18 cellular contexts compared by ENCODE assay signal in genomic region chr6:44561062-44561591, GRCh38.
DNase-seq lines count a peak whose midpoint lies in the region; ATAC-seq and TF ChIP-seq lines count a peak whose summit lies in the region.
"Had no signal": no experiment of that assay in that cellular context is flagged by ENCODE, and none has a peak within 500 bp of the region (broad histone marks: within the 10 kb centered on the region; RNA-seq: fewer than 3 reads in every experiment).

No MANE protein-coding gene starts in this region.

- CTCF ChIA-PET in naive thymus-derived CD4-positive, alpha-beta T cell (lab: Charles Lee) = no interaction called here

- no peaks in the 10 kb centered on the region for H3K9me3 Mint-ChIP-seq in natural killer cell
- no peaks in the 10 kb centered on the region for H3K9me3 Mint-ChIP-seq in natural killer cell treated with Interleukin-12 subunit alpha and Interleukin-12 subunit beta and Interleukin-15 and Interleukin-18, amount 100 ng/mL, for 72 hours
- no peaks in the 10 kb centered on the region for H3K9me3 Mint-ChIP-seq in activated T-helper 2 cell treated with anti-CD3 and anti-CD28 coated beads, Interferon-gamma antibody, Interleukin-2, Interleukin-4, amounts not matched to agents 10 μg/mL and 5 μg/mL and 100 μg/mL, durations not matched to agents 14 hours and 24 hours and 36 hours
- H3K9me3 Mint-ChIP-seq in naive thymus-derived CD4-positive, alpha-beta T cell = no peaks in the 10 kb centered on the region
- H3K9me3 Mint-ChIP-seq: activated naive CD4-positive, alpha-beta T cell treated with anti-CD3 and anti-CD28 coated beads, Interleukin-2, amount 10 ng/mL, durations not matched to agents 7 days and 5 days had no signal

- intact Hi-C loops in natural killer cell (cut with micrococcal nuclease) (no loop called here), right lobe of liver (cut with DNase I) (no loop called here)
- intact Hi-C loops in activated T-helper 2 cell treated with anti-CD3 and anti-CD28 coated beads, Interferon-gamma antibody, Interleukin-2, Interleukin-4, amounts not matched to agents 10 μg/mL and 5 μg/mL and 100 μg/mL, durations not matched to agents 14 hours and 24 hours and 36 hours (cut with micrococcal nuclease) = no loop called here
- intact Hi-C loops in naive thymus-derived CD4-positive, alpha-beta T cell (cut with micrococcal nuclease) = no loop called here

- ATAC-seq in natural killer cell (no peak), HG03342 (IDR thresholded peaks at IDR 0.05; ENCODE audit: unreplicated experiment) (no peak), right lobe of liver (no peak)
- ATAC-seq in natural killer cell treated with Interleukin-12 subunit alpha and Interleukin-12 subunit beta and Interleukin-15 and Interleukin-18, amount 100 ng/mL, for 72 hours = no peak
- no peak for ATAC-seq in naive thymus-derived CD4-positive, alpha-beta T cell
- ATAC-seq: GM12878 had no signal

- no peak for DNase-seq in natural killer cell
- DNase-seq in natural killer cell treated with Interleukin-12 subunit alpha and Interleukin-12 subunit beta and Interleukin-15 and Interleukin-18, amount 100 ng/mL, for 72 hours (ENCODE audit: low spot score) = no peak
- no peak for DNase-seq in activated T-helper 2 cell treated with anti-CD3 and anti-CD28 coated beads, Interferon-gamma antibody, Interleukin-2, Interleukin-4, amounts not matched to agents 10 μg/mL and 5 μg/mL and 100 μg/mL, durations not matched to agents 14 hours and 24 hours and 36 hours (ENCODE audit: low spot score)
- DNase-seq in naive thymus-derived CD4-positive, alpha-beta T cell = peak in 1 of 9 donors; percentile 14
- DNase-seq in amniotic stem cell (lab: John Stamatoyannopoulos, UW) = no peak
- no peak for DNase-seq in DMS 273 treated with DMSO at 0.1 percent for 48 hours (lab: John Stamatoyannopoulos, UW)
- DNase-seq in right lobe of liver = no peak
- DNase-seq: activated CD4-positive, alpha-beta T cell treated with anti-CD3 and anti-CD28 coated beads, Interleukin-2, amount 50 U/mL, for 4 hours; activated naive CD4-positive, alpha-beta T cell treated with anti-CD3 and anti-CD28 coated beads, Interleukin-2, amount 10 ng/mL, durations not matched to agents 7 days and 5 days; DMS53; esophagus squamous epithelium; GM23248; MV-4-11; NCI-H446; PC-9; posterior cingulate gyrus had no signal

- no peak for TF ChIP-seq CTCF in natural killer cell (IDR thresholded peaks at IDR 0.05)
- TF ChIP-seq CTCF in right lobe of liver (IDR thresholded peaks at IDR 0.05) = no peak

- 9% methylated on average over 17 of the region's 25 CpGs for WGBS in right lobe of liver (ENCODE audit: insufficient coverage, low coverage, low lambda C conversion rate, missing lambda C conversion rate)

- no peaks in the 10 kb centered on the region for H3K36me3 Mint-ChIP-seq in natural killer cell
- no peaks in the 10 kb centered on the region for H3K36me3 Mint-ChIP-seq in natural killer cell treated with Interleukin-12 subunit alpha and Interleukin-12 subunit beta and Interleukin-15 and Interleukin-18, amount 100 ng/mL, for 72 hours
- no peaks in the 10 kb centered on the region for H3K36me3 Mint-ChIP-seq in activated T-helper 2 cell treated with anti-CD3 and anti-CD28 coated beads, Interferon-gamma antibody, Interleukin-2, Interleukin-4, amounts not matched to agents 10 μg/mL and 5 μg/mL and 100 μg/mL, durations not matched to agents 14 hours and 24 hours and 36 hours (ENCODE audit: low read depth)
- peaks cover 0 to 4% (median 0%) of the 10 kb centered on the region in 5 donors for H3K36me3 Mint-ChIP-seq in naive thymus-derived CD4-positive, alpha-beta T cell
- H3K36me3 Mint-ChIP-seq: activated naive CD4-positive, alpha-beta T cell treated with anti-CD3 and anti-CD28 coated beads, Interleukin-2, amount 10 ng/mL, durations not matched to agents 7 days and 5 days had no signal

- H3K9me3 ChIP-seq in naive thymus-derived CD4-positive, alpha-beta T cell (ENCODE audit: control insufficient read depth in 2 of 3, low read length in 3 of 3) = no peaks in the 10 kb centered on the region
- H3K9me3 ChIP-seq in right lobe of liver = no peaks in the 10 kb centered on the region
- H3K9me3 ChIP-seq: esophagus squamous epithelium had no signal

- no peaks in the 10 kb centered on the region for H3K27me3 ChIP-seq in naive thymus-derived CD4-positive, alpha-beta T cell (ENCODE audit: control insufficient read depth in 2 of 2, insufficient read depth in 2 of 2, low read length in 2 of 2)
- peaks cover 0 to 6% of the 10 kb centered on the region in 2 donors for H3K27me3 ChIP-seq in right lobe of liver

- no peaks in the 10 kb centered on the region for H3K4me1 ChIP-seq in naive thymus-derived CD4-positive, alpha-beta T cell (ENCODE audit: control insufficient read depth in 2 of 2, insufficient read depth in 2 of 2, low read length in 2 of 2)
- H3K4me1 ChIP-seq in right lobe of liver = no peaks in the 10 kb centered on the region

- H3K27ac ChIP-seq in naive thymus-derived CD4-positive, alpha-beta T cell (ENCODE audit: low read depth, low read length) = no peak overlapping the region
- no peak overlapping the region for H3K27ac ChIP-seq in right lobe of liver
- H3K27ac ChIP-seq: esophagus squamous epithelium, GM23248, PC-9 had no signal

- no peaks in the 10 kb centered on the region for H3K36me3 ChIP-seq in naive thymus-derived CD4-positive, alpha-beta T cell (ENCODE audit: control insufficient read depth in 2 of 3, insufficient read depth in 3 of 3, low read length in 3 of 3)
- H3K36me3 ChIP-seq in right lobe of liver = no peaks in the 10 kb centered on the region
- H3K36me3 ChIP-seq: esophagus squamous epithelium had no signal

- H3K4me1 Mint-ChIP-seq in natural killer cell = peaks cover 6 to 9% of the 10 kb centered on the region in 2 donors
- peaks cover 0 to 4% of the 10 kb centered on the region in 2 donors for H3K4me1 Mint-ChIP-seq in natural killer cell treated with Interleukin-12 subunit alpha and Interleukin-12 subunit beta and Interleukin-15 and Interleukin-18, amount 100 ng/mL, for 72 hours (ENCODE audit: low read depth in 2 of 2)
- peaks cover 7% of the 10 kb centered on the region for H3K4me1 Mint-ChIP-seq in activated T-helper 2 cell treated with anti-CD3 and anti-CD28 coated beads, Interferon-gamma antibody, Interleukin-2, Interleukin-4, amounts not matched to agents 10 μg/mL and 5 μg/mL and 100 μg/mL, durations not matched to agents 14 hours and 24 hours and 36 hours (ENCODE audit: low read depth)
- H3K4me1 Mint-ChIP-seq in naive thymus-derived CD4-positive, alpha-beta T cell = peaks cover 6 to 18% (median 11%) of the 10 kb centered on the region in 7 donors

- TF ChIP-seq POLR2A in right lobe of liver (IDR thresholded peaks at IDR 0.05) = no peak

- no peak overlapping the region for H3K4me3 ChIP-seq in naive thymus-derived CD4-positive, alpha-beta T cell (ENCODE audit: low read length)
- no peak overlapping the region for H3K4me3 ChIP-seq in right lobe of liver
- H3K4me3 ChIP-seq: GM12878, GM23248, PC-9 had no signal

- peak overlapping the region; percentile 31 for H3K4me3 Mint-ChIP-seq in natural killer cell
- H3K4me3 Mint-ChIP-seq in natural killer cell treated with Interleukin-12 subunit alpha and Interleukin-12 subunit beta and Interleukin-15 and Interleukin-18, amount 100 ng/mL, for 72 hours = no peak overlapping the region
- peak overlapping the region; percentile 30 for H3K4me3 Mint-ChIP-seq in activated T-helper 2 cell treated with anti-CD3 and anti-CD28 coated beads, Interferon-gamma antibody, Interleukin-2, Interleukin-4, amounts not matched to agents 10 μg/mL and 5 μg/mL and 100 μg/mL, durations not matched to agents 14 hours and 24 hours and 36 hours (ENCODE audit: low read depth)
- peak overlapping the region in 8 of 10 donors; percentile 51 to 78 (median 70) for H3K4me3 Mint-ChIP-seq in naive thymus-derived CD4-positive, alpha-beta T cell
- H3K4me3 Mint-ChIP-seq: activated naive CD4-positive, alpha-beta T cell treated with anti-CD3 and anti-CD28 coated beads, Interleukin-2, amount 10 ng/mL, durations not matched to agents 7 days and 5 days had no signal

- peaks cover 26 to 48% of the 10 kb centered on the region in 2 donors for H3K27me3 Mint-ChIP-seq in natural killer cell (ENCODE audit: low read depth in 2 of 2)
- peaks cover 26 to 40% of the 10 kb centered on the region in 2 donors for H3K27me3 Mint-ChIP-seq in natural killer cell treated with Interleukin-12 subunit alpha and Interleukin-12 subunit beta and Interleukin-15 and Interleukin-18, amount 100 ng/mL, for 72 hours
- H3K27me3 Mint-ChIP-seq in activated T-helper 2 cell treated with anti-CD3 and anti-CD28 coated beads, Interferon-gamma antibody, Interleukin-2, Interleukin-4, amounts not matched to agents 10 μg/mL and 5 μg/mL and 100 μg/mL, durations not matched to agents 14 hours and 24 hours and 36 hours (ENCODE audit: low read depth) = peaks cover 36% of the 10 kb centered on the region
- H3K27me3 Mint-ChIP-seq in naive thymus-derived CD4-positive, alpha-beta T cell = peaks cover 20 to 42% (median 39%) of the 10 kb centered on the region in 5 donors

- POLR2A ChIA-PET in naive thymus-derived CD4-positive, alpha-beta T cell (lab: Charles Lee) = no interaction called here

- no peak overlapping the region for H3K27ac Mint-ChIP-seq in natural killer cell
- no peak overlapping the region for H3K27ac Mint-ChIP-seq in natural killer cell treated with Interleukin-12 subunit alpha and Interleukin-12 subunit beta and Interleukin-15 and Interleukin-18, amount 100 ng/mL, for 72 hours
- no peak overlapping the region for H3K27ac Mint-ChIP-seq in activated T-helper 2 cell treated with anti-CD3 and anti-CD28 coated beads, Interferon-gamma antibody, Interleukin-2, Interleukin-4, amounts not matched to agents 10 μg/mL and 5 μg/mL and 100 μg/mL, durations not matched to agents 14 hours and 24 hours and 36 hours
- H3K27ac Mint-ChIP-seq in naive thymus-derived CD4-positive, alpha-beta T cell = no peak overlapping the region
- H3K27ac Mint-ChIP-seq: activated naive CD4-positive, alpha-beta T cell treated with anti-CD3 and anti-CD28 coated beads, Interleukin-2, amount 10 ng/mL, durations not matched to agents 7 days and 5 days had no signal
